ENCODE assay signal across 1 cellular context in genomic region chr10:98675902-98676301, GRCh38.
TF ChIP-seq lines count a peak whose summit lies in the region.

No MANE protein-coding gene starts in this region.

TF ChIP-seq in GM12878, 131 proteins besides CTCF, POLR2A, EP300 and RAD21 (continued from another document):
- TF ChIP-seq CUX1 (IDR thresholded peaks at IDR 0.05; ENCODE audit: insufficient replicate concordance, low read depth, low read length) (no peak), ZBTB40 (IDR thresholded peaks at IDR 0.05; ENCODE audit: borderline replicate concordance) (no peak), BACH1 (IDR thresholded peaks at IDR 0.05; ENCODE audit: borderline replicate concordance) (no peak), HDGF (IDR thresholded peaks at IDR 0.05) (no peak), IKZF2 (IDR thresholded peaks at IDR 0.05) (no peak), ZNF687 (IDR thresholded peaks at IDR 0.05) (no peak), FOXM1 (IDR thresholded peaks at IDR 0.05; ENCODE audit: low read depth, low read length) (no peak), BCLAF1 (IDR thresholded peaks at IDR 0.05) (no peak), WRNIP1 (IDR thresholded peaks at IDR 0.05; ENCODE audit: borderline replicate concordance, low read depth, low read length) (no peak), ZBED1 (IDR thresholded peaks at IDR 0.05; ENCODE audit: borderline replicate concordance) (no peak), MTA2 (IDR thresholded peaks at IDR 0.05; ENCODE audit: low read depth) (0 out of 2 replicates have a peak, but pooled peaks have one; percentile 22), SPI1 (IDR thresholded peaks at IDR 0.05; ENCODE audit: borderline replicate concordance, insufficient read depth, low read depth, low read length) (peak; percentile 54; the same call in 1 of the 2 replicates), SREBF1 (IDR thresholded peaks at IDR 0.05; ENCODE audit: low read length) (no peak)
